Comparison of ENCODE assay signal across 9 cellular contexts in the genomic region with DNA sequence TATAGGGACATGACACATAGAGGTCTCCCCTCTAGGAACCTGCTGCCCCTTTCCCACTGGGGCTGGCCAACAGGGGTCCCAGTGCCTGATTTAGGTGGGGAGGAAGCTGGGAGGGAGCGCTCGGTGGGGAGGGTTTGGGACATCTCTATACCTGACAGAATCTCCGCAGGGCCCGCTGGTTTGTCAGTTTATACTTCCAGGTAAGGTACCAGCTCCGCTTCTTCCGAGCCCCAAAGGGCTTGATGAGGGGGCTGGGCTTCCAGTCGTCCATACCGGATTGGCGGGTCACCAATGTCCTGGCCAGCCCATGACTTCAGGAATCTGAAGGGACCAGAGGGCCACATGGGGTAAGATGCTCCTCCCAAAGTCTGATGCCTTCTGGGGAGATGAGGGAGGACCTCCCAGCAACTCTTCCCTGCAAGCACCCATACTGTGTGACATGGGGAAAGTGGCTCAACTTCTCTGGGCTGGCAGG. TPM values are rescaled to one million over a fixed set of nuclear protein-coding genes. Genes with fewer than 3 reads are reported as not detected.
DNase-seq lines count a peak whose midpoint lies in the region; ATAC-seq and TF ChIP-seq lines count a peak whose summit lies in the region.
"Had no signal": no experiment of that assay in that cellular context is flagged by ENCODE, and none has a peak within 500 bp of the region (broad histone marks: within the 10 kb centered on the region; RNA-seq: fewer than 3 reads in every experiment).

No MANE protein-coding gene starts in this region.

- no peaks in the 10 kb centered on the region for H3K36me3 ChIP-seq in urinary bladder (ENCODE audit: insufficient read depth)

- H3K4me1 ChIP-seq in urinary bladder (ENCODE audit: insufficient read depth) = peaks cover 2% of the 10 kb centered on the region

- H3K27ac Mint-ChIP-seq in activated T-cell treated with anti-CD3 and anti-CD28 coated beads, Interleukin-2, amount 50 U/mL, for 72 hours = peak overlapping the region; percentile 28

- in situ Hi-C loops in astrocyte of the spinal cord (cut with HindIII; ENCODE audit: low sequenced_read_pairs) = no loop called here

- no peak for TF ChIP-seq POLR2A in lower leg skin (IDR thresholded peaks at IDR 0.05)

- peaks cover 24% of the 10 kb centered on the region for H3K4me1 Mint-ChIP-seq in activated T-cell treated with anti-CD3 and anti-CD28 coated beads, Interleukin-2, amount 50 U/mL, for 72 hours (ENCODE audit: low read depth)

- no peaks in the 10 kb centered on the region for H3K36me3 Mint-ChIP-seq in activated T-cell treated with anti-CD3 and anti-CD28 coated beads, Interleukin-2, amount 50 U/mL, for 72 hours (ENCODE audit: insufficient read depth in 2 of 2)

- H3K27ac ChIP-seq in urinary bladder (ENCODE audit: low read depth) = no peak overlapping the region

- H3K9me3 Mint-ChIP-seq in activated T-cell treated with anti-CD3 and anti-CD28 coated beads, Interleukin-2, amount 50 U/mL, for 72 hours = no peaks in the 10 kb centered on the region

- no peaks in the 10 kb centered on the region for H3K27me3 Mint-ChIP-seq in activated T-cell treated with anti-CD3 and anti-CD28 coated beads, Interleukin-2, amount 50 U/mL, for 72 hours (ENCODE audit: low read depth)

- TF ChIP-seq CTCF in astrocyte of the spinal cord (IDR thresholded peaks at IDR 0.05; ENCODE audit: low read depth, low read length) (no peak), lower leg skin (IDR thresholded peaks at IDR 0.05) (no peak)

- no peak for DNase-seq in activated T-cell treated with anti-CD3 and anti-CD28 coated beads, Interleukin-2, amount 50 U/mL, for 72 hours
- DNase-seq in activated T-cell treated with anti-CD3 and anti-CD28 coated beads for 4 hours = no peak
- DNase-seq in astrocyte of the spinal cord (ENCODE audit: low read depth, low spot score) = no peak
- DNase-seq in lower leg skin (ENCODE audit: low spot score in 2 of 2) = no peak
- DNase-seq in foreskin melanocyte = no peak

- intact Hi-C loops in lower leg skin (cut with DNase I; ENCODE audit: low total_unique reads) = no loop called here

- WGBS in lower leg skin, 2 donors = 48 to 56% methylated on average over 9 of the region's 9 CpGs
- WGBS in urinary bladder = 57% methylated on average over 9 of the region's 9 CpGs

- H3K4me3 ChIP-seq in astrocyte of the spinal cord (ENCODE audit: low read depth, low read length) = peak overlapping the region; percentile 87
- H3K4me3 ChIP-seq in lower leg skin (ENCODE audit: low read depth, poor library complexity, severe bottlenecking) = peak overlapping the region; percentile 41
- H3K4me3 ChIP-seq in urinary bladder (ENCODE audit: low read depth, low read length) = peak overlapping the region; percentile 60

- ATAC-seq in activated T-cell treated with anti-CD3 and anti-CD28 coated beads, Interleukin-2, amount 50 U/mL, for 72 hours (replicated peaks in 1 of 2) = no peak
- no peak for ATAC-seq in HG03342 (IDR thresholded peaks at IDR 0.05; ENCODE audit: unreplicated experiment)
- ATAC-seq in HG03378 (IDR thresholded peaks at IDR 0.05; ENCODE audit: unreplicated experiment) = no peak

- peak overlapping the region; percentile 85 to 87 for H3K4me3 Mint-ChIP-seq in activated T-cell treated with anti-CD3 and anti-CD28 coated beads, Interleukin-2, amount 50 U/mL, for 72 hours

RNA-seq across cellular contexts. Expression of gene POMGNT1, which starts 0.6 kb away (rescaled TPM):
- total RNA-seq in activated T-cell treated with anti-CD3 and anti-CD28 coated beads, Interleukin-2, amount 50 U/mL, for 72 hours = 10 to 100 TPM; 30.8 to 35.5 TPM
- total RNA-seq in lower leg skin = 10 to 100 TPM; 26.4 to 46.7 (median 36.4) TPM
- total RNA-seq in urinary bladder = 20.0 TPM
- 41.0 TPM for polyA plus RNA-seq in urinary bladder

RNA-seq across cellular contexts. Expression of gene LURAP1, which starts 5.5 kb away (rescaled TPM):
- total RNA-seq in activated T-cell treated with anti-CD3 and anti-CD28 coated beads, Interleukin-2, amount 50 U/mL, for 72 hours = under 1 TPM in 1 of 2 donors, not detected in 1; 0.21 TPM
- total RNA-seq in lower leg skin (1 to 10 TPM; 2.4 to 5.1 (median 4.0) TPM), urinary bladder (3.6 TPM)
- polyA plus RNA-seq in urinary bladder = 6.0 TPM

RNA-seq across cellular contexts. Expression of gene P3R3URF, which starts 21.3 kb away (rescaled TPM):
- not detected for total RNA-seq in activated T-cell treated with anti-CD3 and anti-CD28 coated beads, Interleukin-2, amount 50 U/mL, for 72 hours
- total RNA-seq in lower leg skin (not detected), urinary bladder (not detected)
- polyA plus RNA-seq in urinary bladder = not detected
- total RNA-seq: dermis microvascular lymphatic vessel endothelial cell had no signal

RNA-seq across cellular contexts. Expression of gene TSPAN1, which starts 22.7 kb away (rescaled TPM):
- total RNA-seq in activated T-cell treated with anti-CD3 and anti-CD28 coated beads, Interleukin-2, amount 50 U/mL, for 72 hours = under 1 TPM; 0.30 to 0.34 TPM
- total RNA-seq in lower leg skin (10 to 100 TPM in 1 of 4 donors, 1 to 10 TPM in 3; 2.9 to 10.9 (median 5.9) TPM), urinary bladder (7.9 TPM)
- polyA plus RNA-seq in urinary bladder = 56.5 TPM

RNA-seq across cellular contexts. Expression of gene RAD54L, which starts 50.0 kb away (rescaled TPM):
- 10 to 100 TPM; 33.1 to 34.9 TPM for total RNA-seq in activated T-cell treated with anti-CD3 and anti-CD28 coated beads, Interleukin-2, amount 50 U/mL, for 72 hours
- under 1 TPM; 0.19 to 0.89 (median 0.47) TPM for total RNA-seq in lower leg skin
- 2.6 TPM for total RNA-seq in urinary bladder
- 0.38 TPM for polyA plus RNA-seq in urinary bladder
